1 cellular context compared by ENCODE assay signal in genomic region chr4:143391895-143392294, GRCh38.
A peak's percentile ranks its signal among the peaks of the same experiment; 100 is the strongest.
TF ChIP-seq lines count a peak whose summit lies in the region.

No MANE protein-coding gene starts in this region.

TF ChIP-seq in SK-N-SH treated with all-trans-retinoic acid at 6 μM for 48 hours, 23 proteins besides CTCF, POLR2A, EP300 and RAD21:
- TF ChIP-seq TSHZ2 (CRISPR knock-in tag; IDR thresholded peaks at IDR 0.05) (peak; percentile 59; the same call in 1 of the 2 replicates), BACH2 (CRISPR knock-in tag; IDR thresholded peaks at IDR 0.05; ENCODE audit: borderline replicate concordance) (no peak), ISL1 (CRISPR knock-in tag; IDR thresholded peaks at IDR 0.05) (peak; percentile 95), TCF4 (CRISPR knock-in tag; IDR thresholded peaks at IDR 0.05; ENCODE audit: borderline replicate concordance) (peak; percentile 90), RARB (CRISPR knock-in tag; IDR thresholded peaks at IDR 0.05) (no peak), GLIS3 (CRISPR knock-in tag; IDR thresholded peaks at IDR 0.05) (0 out of 2 replicates have a peak, but pooled peaks have one; percentile 22)
- TF ChIP-seq, protein P1, sequence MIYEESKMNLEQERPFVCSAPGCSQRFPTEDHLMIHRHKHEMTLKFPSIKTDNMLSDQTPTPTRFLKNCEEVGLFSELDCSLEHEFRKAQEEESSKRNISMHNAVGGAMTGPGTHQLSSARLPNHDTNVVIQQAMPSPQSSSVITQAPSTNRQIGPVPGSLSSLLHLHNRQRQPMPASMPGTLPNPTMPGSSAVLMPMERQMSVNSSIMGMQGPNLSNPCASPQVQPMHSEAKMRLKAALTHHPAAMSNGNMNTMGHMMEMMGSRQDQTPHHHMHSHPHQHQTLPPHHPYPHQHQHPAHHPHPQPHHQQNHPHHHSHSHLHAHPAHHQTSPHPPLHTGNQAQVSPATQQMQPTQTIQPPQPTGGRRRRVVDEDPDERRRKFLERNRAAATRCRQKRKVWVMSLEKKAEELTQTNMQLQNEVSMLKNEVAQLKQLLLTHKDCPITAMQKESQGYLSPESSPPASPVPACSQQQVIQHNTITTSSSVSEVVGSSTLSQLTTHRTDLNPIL (CRISPR knock-in tag; IDR thresholded peaks at IDR 0.05; ENCODE audit: low read depth): peak; percentile 96
